In the genomic region with DNA sequence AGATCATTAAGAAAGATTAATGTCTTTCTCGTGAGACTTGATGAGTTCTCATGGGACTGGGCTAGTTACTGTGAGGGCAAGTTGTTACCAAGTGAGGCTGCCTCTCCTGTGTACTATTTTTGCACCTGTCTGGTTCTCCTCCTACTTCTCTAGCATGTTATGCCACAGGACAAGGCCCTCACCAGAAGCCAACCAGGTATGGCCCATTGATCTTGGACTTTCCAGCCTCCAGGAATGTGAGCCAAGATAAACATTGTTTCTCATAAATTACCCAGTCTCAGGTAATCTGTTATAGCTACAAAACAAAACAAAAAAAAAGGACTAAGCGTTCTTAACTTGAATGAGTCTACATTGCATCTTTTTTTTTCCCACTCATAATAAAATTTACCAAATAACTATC, we compare ENCODE assay signal across 16 cellular contexts.
A peak's percentile ranks its signal among the peaks of the same experiment; 100 is the strongest.
DNase-seq lines count a peak whose midpoint lies in the region; ATAC-seq and TF ChIP-seq lines count a peak whose summit lies in the region.
"Had no signal": no experiment of that assay in that cellular context is flagged by ENCODE, and none has a peak within 500 bp of the region (broad histone marks: within the 10 kb centered on the region; RNA-seq: fewer than 3 reads in every experiment).

No MANE protein-coding gene starts in this region.

- H4K20me1 ChIP-seq in OCI-LY3 (ENCODE audit: insufficient read depth, low read length), result no peaks in the 10 kb centered on the region

- no peak overlapping the region for H3K9ac ChIP-seq in OCI-LY3 (ENCODE audit: low read length)

- H3K4me2 ChIP-seq in OCI-LY3 (ENCODE audit: low read length), result no peak overlapping the region

- H3K4me3 Mint-ChIP-seq in mesothelial cell of epicardium, result no peak overlapping the region
- no peak overlapping the region for H3K4me3 Mint-ChIP-seq in immature natural killer cell
- H3K4me3 Mint-ChIP-seq: CD4-positive, CD25-positive, alpha-beta regulatory T cell had no signal

- peaks cover 4% of the 10 kb centered on the region; the same call in 1 of the 2 replicates for H3K9me3 ChIP-seq in OCI-LY3 (ENCODE audit: insufficient read depth, low read length)

- peaks cover 2% of the 10 kb centered on the region for H3K36me3 Mint-ChIP-seq in mesothelial cell of epicardium
- peaks cover 0 to 6% (median 0%) of the 10 kb centered on the region in 3 donors for H3K36me3 Mint-ChIP-seq in immature natural killer cell
- H3K36me3 Mint-ChIP-seq: CD4-positive, CD25-positive, alpha-beta regulatory T cell had no signal

- H3K27ac Mint-ChIP-seq in mesothelial cell of epicardium (peak overlapping the region; percentile 41), immature natural killer cell (no peak overlapping the region)
- H3K27ac Mint-ChIP-seq: CD4-positive, CD25-positive, alpha-beta regulatory T cell had no signal

- H3K36me3 ChIP-seq in OCI-LY3 (replicated peaks; ENCODE audit: low read depth, low read length), result no peaks in the 10 kb centered on the region

- H3K4me1 ChIP-seq in OCI-LY3 (ENCODE audit: low read length), result no peaks in the 10 kb centered on the region

- H3K27me3 Mint-ChIP-seq in mesothelial cell of epicardium (ENCODE audit: low read depth) (no peaks in the 10 kb centered on the region), immature natural killer cell (ENCODE audit: low read depth in 3 of 3) (peaks cover 0 to 1% (median 0%) of the 10 kb centered on the region in 3 donors)
- H3K27me3 Mint-ChIP-seq: CD4-positive, CD25-positive, alpha-beta regulatory T cell had no signal

- H3K4me3 ChIP-seq in OCI-LY3 (ENCODE audit: low read length), result no peak overlapping the region

- CTCF ChIA-PET in GM10248 (lab: Yijun Ruan, JAX), result no interaction called here

- H3K4me1 Mint-ChIP-seq in mesothelial cell of epicardium (peaks cover 9% of the 10 kb centered on the region), immature natural killer cell (peaks cover 0 to 5% of the 10 kb centered on the region in 2 donors)

- TF ChIP-seq CTCF in OCI-LY3 (IDR thresholded peaks at IDR 0.05; ENCODE audit: low read depth, low read length) (no peak), mesothelial cell of epicardium (IDR thresholded peaks at IDR 0.05; ENCODE audit: unreplicated experiment) (no peak), GM10248 (IDR thresholded peaks at IDR 0.05; ENCODE audit: control extremely low read depth, extremely low read depth, low read depth, missing control alignments) (no peak)

- no peaks in the 10 kb centered on the region for H3K27me3 ChIP-seq in OCI-LY3 (ENCODE audit: low read depth, low read length)

- DNase-seq in DMS53 (lab: John Stamatoyannopoulos, UW) (peak; percentile 72), HT-29 (ENCODE audit: low spot score) (peak; percentile 35), mesothelial cell of epicardium (ENCODE audit: low spot score in 2 of 2, unreplicated experiment in 2 of 2) (no peak), GM10248 (ENCODE audit: extremely low spot score) (no peak), immature natural killer cell (no peak)
- DNase-seq: ACHN; Calu3; CD4-positive, CD25-positive, alpha-beta regulatory T cell; Kasumi-1; NCI-H1436; NCI-H2081 treated with DMSO at 0.1 percent for 48 hours; NCI-H226; NCI-H774; SIG-M5 had no signal

- POLR2A ChIA-PET in GM10248 (lab: Yijun Ruan, JAX), result no interaction called here

- ATAC-seq in HG03378 (IDR thresholded peaks at IDR 0.05; ENCODE audit: unreplicated experiment), result no peak

- no peak overlapping the region for H3K27ac ChIP-seq in OCI-LY3 (ENCODE audit: low read length)

- H3K79me2 ChIP-seq in OCI-LY3 (ENCODE audit: low read length), result no peaks in the 10 kb centered on the region

- H3K9me3 Mint-ChIP-seq in mesothelial cell of epicardium, result peaks cover 12% of the 10 kb centered on the region
- H3K9me3 Mint-ChIP-seq in immature natural killer cell, result peaks cover 6 to 50% (median 34%) of the 10 kb centered on the region in 6 donors

- H2AFZ ChIP-seq in OCI-LY3 (ENCODE audit: low read depth, low read length), result peak overlapping the region; percentile 37; the same call in 1 of the 2 replicates

Comparison
In these comparisons a context has a peak if more than half of its experiments do, and no peak if none do; other contexts are left out.
1. DNase-seq: peak in DMS53 (single experiment) and HT-29 (single experiment); none in mesothelial cell of epicardium (0 of 2), GM10248 (single experiment) and immature natural killer cell (0 of 3).